In genomic region chr5:159199780-159200179, GRCh38 we compare ENCODE assay signal across 1 cellular context.
TF ChIP-seq lines count a peak whose summit lies in the region.

No MANE protein-coding gene starts in this region.

TF ChIP-seq in A549, 52 proteins besides CTCF, POLR2A, EP300 and RAD21 (continued from another document):
- TF ChIP-seq, protein P1, sequence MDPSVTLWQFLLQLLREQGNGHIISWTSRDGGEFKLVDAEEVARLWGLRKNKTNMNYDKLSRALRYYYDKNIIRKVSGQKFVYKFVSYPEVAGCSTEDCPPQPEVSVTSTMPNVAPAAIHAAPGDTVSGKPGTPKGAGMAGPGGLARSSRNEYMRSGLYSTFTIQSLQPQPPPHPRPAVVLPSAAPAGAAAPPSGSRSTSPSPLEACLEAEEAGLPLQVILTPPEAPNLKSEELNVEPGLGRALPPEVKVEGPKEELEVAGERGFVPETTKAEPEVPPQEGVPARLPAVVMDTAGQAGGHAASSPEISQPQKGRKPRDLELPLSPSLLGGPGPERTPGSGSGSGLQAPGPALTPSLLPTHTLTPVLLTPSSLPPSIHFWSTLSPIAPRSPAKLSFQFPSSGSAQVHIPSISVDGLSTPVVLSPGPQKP (IDR thresholded peaks at IDR 0.05; ENCODE audit: low read depth, low read length) = no peak
- TF ChIP-seq HEYL (CRISPR knock-in tag; IDR thresholded peaks at IDR 0.05) (no peak), NR3C1 (IDR thresholded peaks at IDR 0.05) (no peak), MAFK (IDR thresholded peaks at IDR 0.05; ENCODE audit: partially characterized antibody) (no peak), ZFP36 (IDR thresholded peaks at IDR 0.05; ENCODE audit: borderline replicate concordance, partially characterized antibody) (no peak)
- TF ChIP-seq, protein P2, sequence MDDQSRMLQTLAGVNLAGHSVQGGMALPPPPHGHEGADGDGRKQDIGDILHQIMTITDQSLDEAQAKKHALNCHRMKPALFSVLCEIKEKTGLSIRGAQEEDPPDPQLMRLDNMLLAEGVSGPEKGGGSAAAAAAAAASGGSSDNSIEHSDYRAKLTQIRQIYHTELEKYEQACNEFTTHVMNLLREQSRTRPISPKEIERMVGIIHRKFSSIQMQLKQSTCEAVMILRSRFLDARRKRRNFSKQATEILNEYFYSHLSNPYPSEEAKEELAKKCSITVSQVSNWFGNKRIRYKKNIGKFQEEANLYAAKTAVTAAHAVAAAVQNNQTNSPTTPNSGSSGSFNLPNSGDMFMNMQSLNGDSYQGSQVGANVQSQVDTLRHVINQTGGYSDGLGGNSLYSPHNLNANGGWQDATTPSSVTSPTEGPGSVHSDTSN (IDR thresholded peaks at IDR 0.05) = no peak
TF ChIP-seq in A549: peak in this region for 0.
